ENCODE assay signal across 1 cellular context in genomic region chr14:74834682-74835392, GRCh38.
TF ChIP-seq lines count a peak whose summit lies in the region.

No MANE protein-coding gene starts in this region.

TF ChIP-seq in endothelial cell of umbilical vein, 7 proteins besides CTCF, POLR2A, EP300 and RAD21 (continued from another document):
- no peak for TF ChIP-seq MYC (IDR thresholded peaks at IDR 0.05; ENCODE audit: low read depth, low read length)
